8 cellular contexts compared by ENCODE assay signal in genomic region chr7:104643587-104644217, GRCh38.
DNase-seq lines count a peak whose midpoint lies in the region; ATAC-seq and TF ChIP-seq lines count a peak whose summit lies in the region.

No MANE protein-coding gene starts in this region.

- no peaks in the 10 kb centered on the region for H3K27me3 ChIP-seq in Loucy (ENCODE audit: insufficient read depth, low read length, poor library complexity, severe bottlenecking)

- no peak overlapping the region for H3K27ac Mint-ChIP-seq in chondrocyte (ENCODE audit: unreplicated experiment)
- no peak overlapping the region for H3K27ac Mint-ChIP-seq in naive thymus-derived CD8-positive, alpha-beta T cell

- H3K36me3 Mint-ChIP-seq in chondrocyte (ENCODE audit: low read depth): no peaks in the 10 kb centered on the region
- peaks cover 0 to 2% (median 0%) of the 10 kb centered on the region in 3 donors for H3K36me3 Mint-ChIP-seq in naive thymus-derived CD8-positive, alpha-beta T cell

- no peaks in the 10 kb centered on the region for H3K9me2 ChIP-seq in Loucy (replicated peaks; ENCODE audit: low read depth, low read length)

- no peak overlapping the region for H3K4me3 Mint-ChIP-seq in chondrocyte (ENCODE audit: unreplicated experiment)
- no peak overlapping the region for H3K4me3 Mint-ChIP-seq in naive thymus-derived CD8-positive, alpha-beta T cell

- H3K9ac ChIP-seq in Loucy (ENCODE audit: low read depth, low read length, poor library complexity, severe bottlenecking): no peak overlapping the region

- no peak overlapping the region for H3K4me2 ChIP-seq in Loucy (ENCODE audit: low read depth, low read length, poor library complexity, severe bottlenecking)

- H3K4me1 Mint-ChIP-seq in chondrocyte (ENCODE audit: low read depth): no peaks in the 10 kb centered on the region
- no peaks in the 10 kb centered on the region for H3K4me1 Mint-ChIP-seq in naive thymus-derived CD8-positive, alpha-beta T cell

- peak; percentile 79 for TF ChIP-seq CTCF in Loucy (conservative IDR thresholded peaks at IDR 0.05; ENCODE audit: low read length)
- TF ChIP-seq CTCF in chondrocyte (IDR thresholded peaks at IDR 0.05): peak; percentile 70

- H2AFZ ChIP-seq in Loucy (ENCODE audit: low read length): no peak overlapping the region

- no peaks in the 10 kb centered on the region for H3K4me1 ChIP-seq in Loucy (ENCODE audit: insufficient read depth, low read length, poor library complexity, severe bottlenecking)

- no peaks in the 10 kb centered on the region for H3K9me3 ChIP-seq in Loucy (ENCODE audit: insufficient read depth, low read depth, low read length)

- H3K79me2 ChIP-seq in Loucy (ENCODE audit: insufficient read depth, low read length): no peaks in the 10 kb centered on the region

- H4K20me1 ChIP-seq in Loucy (ENCODE audit: insufficient read depth, low read length, poor library complexity, severe bottlenecking): no peaks in the 10 kb centered on the region

- H3K27me3 Mint-ChIP-seq in chondrocyte (ENCODE audit: low read depth): peaks cover 7% of the 10 kb centered on the region
- peaks cover 18 to 51% (median 21%) of the 10 kb centered on the region in 5 donors for H3K27me3 Mint-ChIP-seq in naive thymus-derived CD8-positive, alpha-beta T cell

- peak; percentile 48 for DNase-seq in NCI-H82 (lab: John Stamatoyannopoulos, UW)
- DNase-seq in NCI-H82 treated with DMSO at 0.1 percent for 48 hours (lab: John Stamatoyannopoulos, UW; ENCODE audit: unreplicated experiment): no peak
- no peak for DNase-seq in chondrocyte (ENCODE audit: low spot score)
- peak; percentile 6 for DNase-seq in pons (ENCODE audit: low spot score)
- DNase-seq in naive thymus-derived CD8-positive, alpha-beta T cell: no peak

- H3F3A ChIP-seq in Loucy (ENCODE audit: low read depth): no peaks in the 10 kb centered on the region

- no peak for ATAC-seq in GM18511 (IDR thresholded peaks at IDR 0.05; ENCODE audit: unreplicated experiment)
- no peak for ATAC-seq in GM21528 (IDR thresholded peaks at IDR 0.05; ENCODE audit: low FRiP score, unreplicated experiment)
- no peak for ATAC-seq in naive thymus-derived CD8-positive, alpha-beta T cell

- POLR2A ChIA-PET in naive thymus-derived CD8-positive, alpha-beta T cell (lab: Charles Lee): no interaction called here

- no peaks in the 10 kb centered on the region for H3K9me3 Mint-ChIP-seq in chondrocyte (ENCODE audit: low read depth)
- H3K9me3 Mint-ChIP-seq in naive thymus-derived CD8-positive, alpha-beta T cell: no peaks in the 10 kb centered on the region

- H3K4me3 ChIP-seq in Loucy (ENCODE audit: low read length, poor library complexity, severe bottlenecking): no peak overlapping the region

- no peaks in the 10 kb centered on the region for H3K36me3 ChIP-seq in Loucy (ENCODE audit: insufficient read depth, low read length)

Comparison
In these comparisons a context has a peak if more than half of its experiments do, and no peak if none do; other contexts are left out.
1. DNase-seq: peak in NCI-H82 (single experiment) and pons (single experiment); none in NCI-H82 treated with DMSO at 0.1 percent for 48 hours (single experiment), chondrocyte (single experiment) and naive thymus-derived CD8-positive, alpha-beta T cell (0 of 10).